Comparison of ENCODE assay signal across 9 cellular contexts in genomic region chr16:89357460-89357859, GRCh38.
A peak's percentile ranks its signal among the peaks of the same experiment; 100 is the strongest.
DNase-seq lines count a peak whose midpoint lies in the region; ATAC-seq and TF ChIP-seq lines count a peak whose summit lies in the region.
"Had no signal": no experiment of that assay in that cellular context is flagged by ENCODE, and none has a peak within 500 bp of the region (broad histone marks: within the 10 kb centered on the region; RNA-seq: fewer than 3 reads in every experiment).

No MANE protein-coding gene starts in this region.

- no peaks in the 10 kb centered on the region for H3K9me3 Mint-ChIP-seq in activated T-cell treated with anti-CD3 and anti-CD28 coated beads, Interleukin-2, amount 50 U/mL, for 4 hours
- H3K9me3 Mint-ChIP-seq in activated naive CD8-positive, alpha-beta T cell (ENCODE audit: low read depth) = no peaks in the 10 kb centered on the region

- peaks cover 100% of the 10 kb centered on the region for H3K4me1 ChIP-seq in lower lobe of right lung
- peaks cover 85 to 100% (median 87%) of the 10 kb centered on the region in 4 donors for H3K4me1 ChIP-seq in upper lobe of left lung

- no peak for ATAC-seq in activated T-cell treated with anti-CD3 and anti-CD28 coated beads, Interleukin-2, amount 50 U/mL, for 4 hours
- peak; percentile 19 to 51 for ATAC-seq in lower lobe of right lung
- ATAC-seq in upper lobe of left lung (ENCODE audit: low FRiP score in 2 of 2) = peak; percentile 3 to 67
- ATAC-seq in GM19455 (IDR thresholded peaks at IDR 0.05; ENCODE audit: unreplicated experiment) = no peak
- ATAC-seq in GM18870 (IDR thresholded peaks at IDR 0.05; ENCODE audit: unreplicated experiment) = no peak

- H3K9me3 ChIP-seq in lower lobe of right lung (no peaks in the 10 kb centered on the region), upper lobe of left lung (no peaks in the 10 kb centered on the region)

- no peak for TF ChIP-seq EP300 in upper lobe of left lung (IDR thresholded peaks at IDR 0.05)

- TF ChIP-seq CTCF in lower lobe of right lung (IDR thresholded peaks at IDR 0.05) = no peak
- TF ChIP-seq CTCF in upper lobe of left lung (IDR thresholded peaks at IDR 0.05) = no peak

- H3K27ac ChIP-seq in lower lobe of right lung = peak overlapping the region; percentile 31
- H3K27ac ChIP-seq in upper lobe of left lung = peak overlapping the region; percentile 13 to 40 (median 23)
- H3K27ac ChIP-seq: C4-2B had no signal

- H3K4me3 Mint-ChIP-seq in activated T-cell treated with anti-CD3 and anti-CD28 coated beads, Interleukin-2, amount 50 U/mL, for 4 hours = peak overlapping the region; percentile 35
- H3K4me3 Mint-ChIP-seq in activated naive CD8-positive, alpha-beta T cell = peak overlapping the region; percentile 48

- H3K27me3 ChIP-seq in lower lobe of right lung (ENCODE audit: low read depth) (no peaks in the 10 kb centered on the region), upper lobe of left lung (no peaks in the 10 kb centered on the region)

- H3K27ac Mint-ChIP-seq in activated naive CD8-positive, alpha-beta T cell = peak overlapping the region; percentile 36

- H3K27me3 Mint-ChIP-seq in activated T-cell treated with anti-CD3 and anti-CD28 coated beads, Interleukin-2, amount 50 U/mL, for 4 hours (ENCODE audit: low read depth) = no peaks in the 10 kb centered on the region
- H3K27me3 Mint-ChIP-seq in activated naive CD8-positive, alpha-beta T cell = no peaks in the 10 kb centered on the region

- DNase-seq in activated T-cell treated with anti-CD3 and anti-CD28 coated beads, Interleukin-2, amount 50 U/mL, for 4 hours = no peak
- DNase-seq in activated T-cell treated with anti-CD3 and anti-CD28 coated beads for 4 hours = no peak
- no peak for DNase-seq in lower lobe of right lung
- DNase-seq in upper lobe of left lung = peak in 1 of 2 donors; percentile 47
- DNase-seq in NCI-H2029 (lab: John Stamatoyannopoulos, UW) = no peak

- H3K4me1 Mint-ChIP-seq in activated T-cell treated with anti-CD3 and anti-CD28 coated beads, Interleukin-2, amount 50 U/mL, for 4 hours (ENCODE audit: low read depth) = peaks cover 92% of the 10 kb centered on the region
- H3K4me1 Mint-ChIP-seq in activated naive CD8-positive, alpha-beta T cell (ENCODE audit: low read depth) = peaks cover 96% of the 10 kb centered on the region

- H3K36me3 ChIP-seq in lower lobe of right lung (peaks cover 6% of the 10 kb centered on the region), upper lobe of left lung (no peaks in the 10 kb centered on the region)

- peaks cover 10% of the 10 kb centered on the region for H3K36me3 Mint-ChIP-seq in activated T-cell treated with anti-CD3 and anti-CD28 coated beads, Interleukin-2, amount 50 U/mL, for 4 hours (ENCODE audit: insufficient read depth)
- peaks cover 2% of the 10 kb centered on the region for H3K36me3 Mint-ChIP-seq in activated naive CD8-positive, alpha-beta T cell

- H3K4me3 ChIP-seq in lower lobe of right lung (peak overlapping the region; percentile 9), upper lobe of left lung (no peak overlapping the region)

- WGBS in upper lobe of left lung, 2 donors = 54 to 63% methylated on average over 8 to 12 of the region's 12 CpGs

- intact Hi-C loops in lower lobe of right lung (cut with DNase I) = no loop called here

- TF ChIP-seq POLR2A in upper lobe of left lung (IDR thresholded peaks at IDR 0.05) = peak in 1 of 4 donors; percentile 49

Comparison
In these comparisons a context has a peak if more than half of its experiments do, and no peak if none do; other contexts are left out.
1. ATAC-seq: peak in lower lobe of right lung (2 of 2) and upper lobe of left lung (2 of 2); none in activated T-cell treated with anti-CD3 and anti-CD28 coated beads, Interleukin-2, amount 50 U/mL, for 4 hours (0 of 2), GM19455 (single experiment) and GM18870 (single experiment).